11 cellular contexts compared by ENCODE assay signal in genomic region chr5:149429839-149430721, GRCh38. TPM values are rescaled to one million over a fixed set of nuclear protein-coding genes. Genes with fewer than 3 reads are reported as not detected.
A peak's percentile ranks its signal among the peaks of the same experiment; 100 is the strongest.
DNase-seq lines count a peak whose midpoint lies in the region; ATAC-seq and TF ChIP-seq lines count a peak whose summit lies in the region.
"Had no signal": no experiment of that assay in that cellular context is flagged by ENCODE, and none has a peak within 500 bp of the region (broad histone marks: within the 10 kb centered on the region; RNA-seq: fewer than 3 reads in every experiment).

No MANE protein-coding gene starts in this region.

- no peak overlapping the region for H3K4me3 ChIP-seq in coronary artery
- H3K4me3 ChIP-seq: SJSA1 had no signal

- no peak overlapping the region for H3K4me3 Mint-ChIP-seq in mesothelial cell of epicardium
- no peak overlapping the region for H3K4me3 Mint-ChIP-seq in stimulated activated memory B cell treated with anti-CD40 and anti-IgM and Interleukin-4, amounts not matched to agents 10 μg/mL and 1 μg/mL and 100 μg/mL, for 72 hours

- peak overlapping the region; percentile 51 to 83 for H3K27ac ChIP-seq in coronary artery
- H3K27ac ChIP-seq: SJSA1 had no signal

- peak overlapping the region; percentile 75 for H3K27ac Mint-ChIP-seq in mesothelial cell of epicardium
- no peak overlapping the region for H3K27ac Mint-ChIP-seq in stimulated activated memory B cell treated with anti-CD40 and anti-IgM and Interleukin-4, amounts not matched to agents 10 μg/mL and 1 μg/mL and 100 μg/mL, for 72 hours

- peaks cover 15% of the 10 kb centered on the region for H3K36me3 Mint-ChIP-seq in mesothelial cell of epicardium
- no peaks in the 10 kb centered on the region for H3K36me3 Mint-ChIP-seq in stimulated activated memory B cell treated with anti-CD40 and anti-IgM and Interleukin-4, amounts not matched to agents 10 μg/mL and 1 μg/mL and 100 μg/mL, for 72 hours
- H3K36me3 Mint-ChIP-seq: brain had no signal

- no peak for TF ChIP-seq CTCF in coronary artery (IDR thresholded peaks at IDR 0.05)
- no peak for TF ChIP-seq CTCF in mesothelial cell of epicardium (IDR thresholded peaks at IDR 0.05; ENCODE audit: unreplicated experiment)

- H3K9me3 Mint-ChIP-seq in mesothelial cell of epicardium = no peaks in the 10 kb centered on the region
- peaks cover 2% of the 10 kb centered on the region for H3K9me3 Mint-ChIP-seq in stimulated activated memory B cell treated with anti-CD40 and anti-IgM and Interleukin-4, amounts not matched to agents 10 μg/mL and 1 μg/mL and 100 μg/mL, for 72 hours

- peaks cover 26% of the 10 kb centered on the region for H3K4me1 Mint-ChIP-seq in mesothelial cell of epicardium
- no peaks in the 10 kb centered on the region for H3K4me1 Mint-ChIP-seq in stimulated activated memory B cell treated with anti-CD40 and anti-IgM and Interleukin-4, amounts not matched to agents 10 μg/mL and 1 μg/mL and 100 μg/mL, for 72 hours

- no peaks in the 10 kb centered on the region for H3K27me3 Mint-ChIP-seq in mesothelial cell of epicardium (ENCODE audit: low read depth)
- peaks cover 17% of the 10 kb centered on the region for H3K27me3 Mint-ChIP-seq in stimulated activated memory B cell treated with anti-CD40 and anti-IgM and Interleukin-4, amounts not matched to agents 10 μg/mL and 1 μg/mL and 100 μg/mL, for 72 hours

- ATAC-seq in stimulated activated memory B cell treated with anti-CD40 and anti-IgM and Interleukin-4, amounts not matched to agents 10 μg/mL and 1 μg/mL and 100 μg/mL, for 72 hours = no peak
- no peak for ATAC-seq in HG02870 (IDR thresholded peaks at IDR 0.05; ENCODE audit: unreplicated experiment)

- peak; percentile 43 for DNase-seq in AG08395 (ENCODE audit: low spot score)
- peak; percentile 88 for DNase-seq in MV-4-11 (lab: John Stamatoyannopoulos, UW)
- peak; percentile 81 for DNase-seq in coronary artery (ENCODE audit: low spot score)
- no peak for DNase-seq in mesothelial cell of epicardium (ENCODE audit: low spot score in 2 of 2, unreplicated experiment in 2 of 2)
- no peak for DNase-seq in NCI-H128 (lab: John Stamatoyannopoulos, UW; ENCODE audit: unreplicated experiment)
- no peak for DNase-seq in mesenteric fat pad (ENCODE audit: low spot score)
- DNase-seq: DND-41 had no signal

RNA-seq across cellular contexts. Expression of gene IL17B, which starts 51.0 kb away (rescaled TPM):
- total RNA-seq in mesothelial cell of epicardium = 0.34 TPM in 1 of 3 replicates, not detected in the others
- total RNA-seq in mesenteric fat pad = not detected

Comparison
In these comparisons a context has a peak if more than half of its experiments do, and no peak if none do; other contexts are left out.
1. DNase-seq: peak in AG08395 (single experiment), MV-4-11 (single experiment) and coronary artery (single experiment); none in mesothelial cell of epicardium (0 of 2), NCI-H128 (single experiment) and mesenteric fat pad (single experiment).